Comparison of ENCODE assay signal across 8 cellular contexts in genomic region chr22:31943206-31943975, GRCh38. TPM values are rescaled to one million over a fixed set of nuclear protein-coding genes. Genes with fewer than 3 reads are reported as not detected.
DNase-seq lines count a peak whose midpoint lies in the region; ATAC-seq and TF ChIP-seq lines count a peak whose summit lies in the region.

No MANE protein-coding gene starts in this region.

- H3K4me1 ChIP-seq in cardiac muscle cell (ENCODE audit: low read depth) (peaks cover 13% of the 10 kb centered on the region), mucosa of rectum (ENCODE audit: control insufficient read depth in 2 of 2, insufficient read depth in 2 of 2, low read length in 2 of 2) (peaks cover 19 to 22% of the 10 kb centered on the region in 2 donors), vagina (peaks cover 28% of the 10 kb centered on the region)

- no peaks in the 10 kb centered on the region for H3K27me3 Mint-ChIP-seq in MCF 10A (ENCODE audit: insufficient read depth, unreplicated experiment)

- H3K9me3 Mint-ChIP-seq in MCF 10A (ENCODE audit: unreplicated experiment), result no peaks in the 10 kb centered on the region

- TF ChIP-seq CTCF in cardiac muscle cell (IDR thresholded peaks at IDR 0.05; ENCODE audit: low read depth, low read length) (no peak), MCF 10A (IDR thresholded peaks at IDR 0.05; ENCODE audit: unreplicated experiment) (no peak), vagina (IDR thresholded peaks at IDR 0.05) (no peak), GM10248 (IDR thresholded peaks at IDR 0.05; ENCODE audit: control extremely low read depth, extremely low read depth, low read depth, missing control alignments) (no peak)

- POLR2A ChIA-PET in MCF 10A (lab: Yijun Ruan, JAX) (interaction anchor here (0.6 to 2.0 kb wide), 5 partner anchors 10 to 313 kb away, joined by 3 to 7 read pairs (median 3); no protein-coding TSS in a partner anchor), GM10248 (lab: Yijun Ruan, JAX) (no interaction called here)

- H3K27me3 ChIP-seq in cardiac muscle cell, result no peaks in the 10 kb centered on the region
- H3K27me3 ChIP-seq in mucosa of rectum (ENCODE audit: control insufficient read depth in 2 of 2, insufficient read depth in 2 of 2, low read length in 2 of 2), result no peaks in the 10 kb centered on the region
- H3K27me3 ChIP-seq in vagina, result no peaks in the 10 kb centered on the region

- peaks cover 6% of the 10 kb centered on the region for H3K4me1 Mint-ChIP-seq in MCF 10A (ENCODE audit: insufficient read depth, unreplicated experiment)

- no peak for TF ChIP-seq POLR2A in vagina (IDR thresholded peaks at IDR 0.05)

- BruUV-seq in MCF 10A (replicated peaks; lab: Mats Ljungman, UMichigan), result TSS peak; percentile 84

- ATAC-seq in left ventricle myocardium superior (no peak), HG03159 (IDR thresholded peaks at IDR 0.05; ENCODE audit: unreplicated experiment) (no peak), GM18873 (IDR thresholded peaks at IDR 0.05; ENCODE audit: low FRiP score, unreplicated experiment) (no peak)

- H3K27ac Mint-ChIP-seq in MCF 10A (ENCODE audit: low read depth, unreplicated experiment), result peak overlapping the region; percentile 55

- intact Hi-C loops in left ventricle myocardium superior (cut with micrococcal nuclease) (no loop called here), MCF 10A (cut with micrococcal nuclease) (no loop called here), vagina (cut with DNase I) (no loop called here)

- DNase-seq in cardiac muscle cell (ENCODE audit: low read depth in 1 of 2, low spot score in 1 of 2), result no peak
- DNase-seq in left ventricle myocardium superior, result no peak
- no peak for DNase-seq in MCF 10A (ENCODE audit: unreplicated experiment)
- DNase-seq in vagina (ENCODE audit: extremely low spot score in 2 of 2), result no peak
- no peak for DNase-seq in GM10248 (ENCODE audit: extremely low spot score)

- no peak overlapping the region for H3K4me3 Mint-ChIP-seq in MCF 10A (ENCODE audit: unreplicated experiment)

- H3K9me3 ChIP-seq in cardiac muscle cell (ENCODE audit: low read depth), result no peaks in the 10 kb centered on the region
- H3K9me3 ChIP-seq in mucosa of rectum (ENCODE audit: control insufficient read depth in 2 of 2, low read length in 2 of 2), result no peaks in the 10 kb centered on the region
- no peaks in the 10 kb centered on the region for H3K9me3 ChIP-seq in vagina

- CTCF ChIA-PET in MCF 10A (lab: Yijun Ruan, JAX) (interaction anchor here (1.3 kb wide), 1 partner anchor 25 kb away, joined by 3 read pairs; no protein-coding TSS in a partner anchor), GM10248 (lab: Yijun Ruan, JAX) (interaction anchor here (1.5 kb wide), 1 partner anchor 278 kb away, joined by 3 read pairs; no protein-coding TSS in a partner anchor)

- H3K4me3 ChIP-seq in cardiac muscle cell (peak overlapping the region; percentile 45), mucosa of rectum (ENCODE audit: low read length in 2 of 2) (peak overlapping the region; percentile 68 to 73), vagina (peak overlapping the region; percentile 92 to 99)

- H3K36me3 ChIP-seq in cardiac muscle cell, result no peaks in the 10 kb centered on the region
- H3K36me3 ChIP-seq in mucosa of rectum (ENCODE audit: control insufficient read depth in 2 of 2, insufficient read depth in 2 of 2, low read length in 2 of 2), result peaks cover 3 to 10% of the 10 kb centered on the region in 2 donors
- H3K36me3 ChIP-seq in vagina, result no peaks in the 10 kb centered on the region

- H3K9ac ChIP-seq in mucosa of rectum (ENCODE audit: low read depth in 1 of 2, low read length in 2 of 2), result peak overlapping the region; percentile 71 to 77

- H3K27ac ChIP-seq in cardiac muscle cell (peak overlapping the region; percentile 98), mucosa of rectum (ENCODE audit: low read depth in 2 of 2, low read length in 2 of 2) (peak overlapping the region; percentile 88 to 96), vagina (peak overlapping the region; percentile 98)

- H3K36me3 Mint-ChIP-seq in MCF 10A (ENCODE audit: insufficient read depth, unreplicated experiment), result peaks cover 6% of the 10 kb centered on the region

RNA-seq across cellular contexts. Expression of gene YWHAH, which starts 0.9 kb away (rescaled TPM):
- total RNA-seq in cardiac muscle cell (58.4 and 70.8 TPM in 2 replicates), left ventricle myocardium superior (60.4 TPM), MCF 10A (2022) (64.2 and 79.9 TPM in 2 replicates), vagina (86.2 TPM)
- 143 and 164 TPM in 2 replicates for polyA plus RNA-seq in cardiac muscle cell

Comparison
In these comparisons a context has a peak if more than half of its experiments do, and no peak if none do; other contexts are left out.
1. H3K4me3 ChIP-seq: peak in every context shown above with its lines; median percentile 96 in vagina; 70 in mucosa of rectum; 45 in cardiac muscle cell.